Comparison of ENCODE assay signal across 1 cellular context in the genomic region with DNA sequence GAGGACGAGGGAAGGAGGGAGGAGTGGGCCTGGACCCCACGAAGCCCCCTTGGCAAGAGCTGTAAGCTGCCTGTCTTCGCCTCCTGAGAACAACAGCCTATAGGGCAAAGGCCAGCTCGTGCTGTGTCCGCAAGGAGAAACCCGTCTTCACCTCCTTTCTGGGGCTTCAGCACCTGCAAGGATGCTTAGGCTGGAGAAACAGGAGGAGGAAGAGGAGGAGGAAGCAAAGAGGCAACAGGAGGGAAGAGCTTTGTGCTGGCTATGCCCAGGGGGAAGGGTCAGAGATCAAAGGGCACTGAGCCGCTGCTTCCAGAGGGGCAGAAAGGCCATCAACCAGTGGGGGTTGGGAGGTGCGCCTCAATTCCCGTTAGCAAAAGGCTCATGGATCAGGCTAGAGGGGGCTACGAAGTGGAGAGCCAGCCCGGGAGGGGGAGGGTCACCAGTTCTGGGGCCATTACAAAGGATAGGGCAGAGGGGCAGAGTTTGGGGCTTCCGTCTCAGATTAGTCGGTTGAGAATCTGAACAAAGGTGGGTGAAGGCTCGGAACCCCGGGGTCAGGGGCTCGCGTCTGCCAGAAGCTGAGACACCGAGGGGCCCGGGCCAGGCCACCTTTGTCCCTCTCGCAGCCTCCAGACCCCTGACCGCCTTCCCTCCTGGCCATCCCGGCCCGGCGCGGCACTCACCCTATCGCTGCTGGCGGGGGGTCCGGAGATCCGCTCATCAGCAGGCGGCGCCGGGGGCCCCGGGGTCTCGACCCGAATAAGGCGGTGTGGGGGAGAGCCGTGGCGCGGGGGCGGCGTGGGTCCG.
TF ChIP-seq lines count a peak whose summit lies in the region.

No MANE protein-coding gene starts in this region.

TF ChIP-seq in GM12878, 131 proteins besides CTCF, POLR2A, EP300 and RAD21:
- TF ChIP-seq RAD51 (IDR thresholded peaks at IDR 0.05) (no peak), NR2C1 (IDR thresholded peaks at IDR 0.05) (peak; percentile 73), NR2F1 (conservative IDR thresholded peaks at IDR 0.05) (peak; percentile 44; the same call in 1 of the 2 replicates), EED (IDR thresholded peaks at IDR 0.05; ENCODE audit: low read depth) (no peak)
- TF ChIP-seq, protein P1, sequence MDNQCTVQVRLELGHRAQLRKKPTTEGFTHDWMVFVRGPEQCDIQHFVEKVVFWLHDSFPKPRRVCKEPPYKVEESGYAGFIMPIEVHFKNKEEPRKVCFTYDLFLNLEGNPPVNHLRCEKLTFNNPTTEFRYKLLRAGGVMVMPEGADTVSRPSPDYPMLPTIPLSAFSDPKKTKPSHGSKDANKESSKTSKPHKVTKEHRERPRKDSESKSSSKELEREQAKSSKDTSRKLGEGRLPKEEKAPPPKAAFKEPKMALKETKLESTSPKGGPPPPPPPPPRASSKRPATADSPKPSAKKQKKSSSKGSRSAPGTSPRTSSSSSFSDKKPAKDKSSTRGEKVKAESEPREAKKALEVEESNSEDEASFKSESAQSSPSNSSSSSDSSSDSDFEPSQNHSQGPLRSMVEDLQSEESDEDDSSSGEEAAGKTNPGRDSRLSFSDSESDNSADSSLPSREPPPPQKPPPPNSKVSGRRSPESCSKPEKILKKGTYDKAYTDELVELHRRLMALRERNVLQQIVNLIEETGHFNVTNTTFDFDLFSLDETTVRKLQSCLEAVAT (IDR thresholded peaks at IDR 0.05), result peak; percentile 78
